Comparison of ENCODE assay signal across 21 cellular contexts in the genomic region with DNA sequence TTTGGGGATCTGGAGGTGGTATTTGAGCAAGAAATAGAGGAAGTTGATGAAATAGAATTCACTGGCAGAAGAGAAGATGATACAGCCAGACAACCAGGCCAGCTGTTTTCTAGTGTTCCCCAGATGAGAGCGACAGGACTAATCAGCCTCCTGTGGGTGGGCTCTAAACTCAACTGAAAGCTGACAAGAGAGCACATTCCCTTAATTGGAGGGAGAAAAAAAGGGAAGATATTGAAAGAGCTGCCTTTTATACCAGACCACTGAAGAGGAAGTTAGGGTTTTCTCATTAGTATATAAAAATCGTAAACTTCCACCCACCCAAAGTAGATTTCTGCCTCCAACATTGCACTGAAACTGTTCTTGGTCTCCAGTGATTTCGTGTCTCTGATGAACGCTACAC. TPM values are rescaled to one million over a fixed set of nuclear protein-coding genes. Genes with fewer than 3 reads are reported as not detected.
DNase-seq lines count a peak whose midpoint lies in the region; ATAC-seq and TF ChIP-seq lines count a peak whose summit lies in the region.
"Had no signal": no experiment of that assay in that cellular context is flagged by ENCODE, and none has a peak within 500 bp of the region (broad histone marks: within the 10 kb centered on the region; RNA-seq: fewer than 3 reads in every experiment).

No MANE protein-coding gene starts in this region.

- TF ChIP-seq CTCF in H9 (conservative IDR thresholded peaks at IDR 0.05) (no peak), suprapubic skin (IDR thresholded peaks at IDR 0.05) (no peak)

- H2BK120ac ChIP-seq in H9 (ENCODE audit: low read depth, low read length, poor library complexity, severe bottlenecking) = no peak overlapping the region

- H3K4me1 Mint-ChIP-seq in H9 = peaks cover 0 to 3% of the 10 kb centered on the region in 2 experiments; a peak in 3 of 4 replicates

- H3K9me3 ChIP-seq in H9 (ENCODE audit: control insufficient read depth, low read depth, low read length) (no peaks in the 10 kb centered on the region), suprapubic skin (no peaks in the 10 kb centered on the region)
- H3K9me3 ChIP-seq: colonic mucosa, left ventricle myocardium inferior, MG63, prostate gland had no signal

- H3K4me3 ChIP-seq in suprapubic skin = no peak overlapping the region
- H3K4me3 ChIP-seq: colonic mucosa, left ventricle myocardium inferior, MG63, prostate gland had no signal

- no peak for TF ChIP-seq EP300 in suprapubic skin (IDR thresholded peaks at IDR 0.05)

- H3K27ac ChIP-seq in H9 (ENCODE audit: insufficient read length, low read depth, low read length) = no peak overlapping the region
- H3K27ac ChIP-seq in suprapubic skin = no peak overlapping the region
- H3K27ac ChIP-seq: colonic mucosa, left ventricle myocardium inferior, prostate gland had no signal

- no CpG with 5 or more reads among the region's 4 CpGs for WGBS in H9 (ENCODE audit: extremely low coverage, insufficient read length, low lambda C conversion rate)
- 70% methylated on average over 4 of the region's 4 CpGs for WGBS in suprapubic skin

- no peak overlapping the region for H2AFZ ChIP-seq in H9 (ENCODE audit: low read length)

- H3K27ac Mint-ChIP-seq in H9 = peak overlapping the region in 2 of 3 experiments; percentile 6 to 65; a peak in 4 of 7 replicates
- H3K27ac Mint-ChIP-seq: activated naive CD4-positive, alpha-beta T cell treated with anti-CD3 and anti-CD28 coated beads for 36 hours; stimulated activated effector memory CD8-positive, alpha-beta T cell treated with anti-CD3 and anti-CD28 coated beads, Interleukin-12 subunit alpha, Interleukin-12 subunit beta, amount 100 ng/mL, for 72 hours; type B pancreatic cell had no signal

- H4K8ac ChIP-seq in H9 (replicated peaks; ENCODE audit: insufficient read length, low read depth, low read length) = no peak overlapping the region

- H4K5ac ChIP-seq in H9 (ENCODE audit: insufficient read length, low read depth, low read length) = no peak overlapping the region

- no peak for ATAC-seq in GM21367 (IDR thresholded peaks at IDR 0.05; ENCODE audit: unreplicated experiment)
- ATAC-seq: foreskin keratinocyte; HCT116; stimulated activated effector memory CD8-positive, alpha-beta T cell treated with anti-CD3 and anti-CD28 coated beads, Interleukin-12 subunit alpha, Interleukin-12 subunit beta, amount 100 ng/mL, for 72 hours had no signal

- no peak overlapping the region for H2BK12ac ChIP-seq in H9 (ENCODE audit: insufficient read length, low read depth, low read length)

- no peaks in the 10 kb centered on the region for H3K27me3 ChIP-seq in H9 (ENCODE audit: insufficient read depth, low read length)
- H3K27me3 ChIP-seq in suprapubic skin = no peaks in the 10 kb centered on the region
- H3K27me3 ChIP-seq: colonic mucosa, foreskin keratinocyte, MG63 had no signal

- no peak overlapping the region for H3K4me3 Mint-ChIP-seq in H9
- H3K4me3 Mint-ChIP-seq: activated naive CD4-positive, alpha-beta T cell treated with anti-CD3 and anti-CD28 coated beads for 36 hours; stimulated activated effector memory CD8-positive, alpha-beta T cell treated with anti-CD3 and anti-CD28 coated beads, Interleukin-12 subunit alpha, Interleukin-12 subunit beta, amount 100 ng/mL, for 72 hours; type B pancreatic cell had no signal

- no peak overlapping the region for H3K14ac ChIP-seq in H9 (ENCODE audit: insufficient read depth, low read length)

- H3T11ph ChIP-seq in H9 (ENCODE audit: low read length) = no peak overlapping the region

- H2BK20ac ChIP-seq in H9 (ENCODE audit: low read depth, low read length, poor library complexity, severe bottlenecking) = no peak overlapping the region

- H3K9me3 Mint-ChIP-seq in H9 = no peaks in the 10 kb centered on the region; a peak in 1 of 5 replicates
- H3K9me3 Mint-ChIP-seq: activated naive CD4-positive, alpha-beta T cell treated with anti-CD3 and anti-CD28 coated beads for 36 hours; stimulated activated effector memory CD8-positive, alpha-beta T cell treated with anti-CD3 and anti-CD28 coated beads, Interleukin-12 subunit alpha, Interleukin-12 subunit beta, amount 100 ng/mL, for 72 hours; type B pancreatic cell had no signal

- no peak overlapping the region for H3K4ac ChIP-seq in H9 (ENCODE audit: low read depth, low read length)

- H3K4me2 ChIP-seq in H9 (ENCODE audit: insufficient read depth, insufficient read length, low read length) = no peak overlapping the region

- no peak overlapping the region for H2BK15ac ChIP-seq in H9 (ENCODE audit: low read depth, low read length)

- H3K18ac ChIP-seq in H9 (ENCODE audit: insufficient read length, low read depth, low read length) = no peak overlapping the region

- no peaks in the 10 kb centered on the region for H3K79me1 ChIP-seq in H9 (ENCODE audit: insufficient read depth, low read depth, low read length, poor library complexity, severe bottlenecking)

- H3K4me1 ChIP-seq in H9 (ENCODE audit: insufficient read depth, low read length) (no peaks in the 10 kb centered on the region), suprapubic skin (no peaks in the 10 kb centered on the region)
- H3K4me1 ChIP-seq: colonic mucosa, left ventricle myocardium inferior, prostate gland had no signal

- peak; percentile 78 to 91 for DNase-seq in AML-193 (lab: John Stamatoyannopoulos, UW)
- DNase-seq in H9 = no peak
- peak; percentile 65 for DNase-seq in OCI-M1 (lab: John Stamatoyannopoulos, UW)
- peak; percentile 65 for DNase-seq in germinal center (ENCODE audit: low spot score)
- no peak for DNase-seq in NCI-H524 treated with DMSO at 0.1 percent for 48 hours (lab: John Stamatoyannopoulos, UW)
- DNase-seq in occipital lobe (lab: John Stamatoyannopoulos, UW) = no peak
- no peak for DNase-seq in suprapubic skin (ENCODE audit: low spot score in 2 of 2)
- DNase-seq: activated CD8-positive, alpha-beta memory T cell treated with anti-CD3 and anti-CD28 coated beads, Interleukin-2, amount 50 U/mL, for 4 hours; activated naive CD4-positive, alpha-beta T cell treated with anti-CD3 and anti-CD28 coated beads for 36 hours; colonic mucosa; foreskin keratinocyte; left ventricle myocardium inferior; MG63; NCI-H69 had no signal

- peaks cover 10% of the 10 kb centered on the region for H3K36me3 ChIP-seq in suprapubic skin
- H3K36me3 ChIP-seq: colonic mucosa, prostate gland had no signal

- H3K9ac ChIP-seq in H9 (ENCODE audit: extremely low read depth, insufficient read length, low read length) = no peak overlapping the region

- no peaks in the 10 kb centered on the region for H3K79me2 ChIP-seq in H9 (ENCODE audit: insufficient read depth, low read length)

- peaks cover 3 to 24% (median 22%) of the 10 kb centered on the region in 3 experiments; a peak in 6 of 7 replicates for H3K36me3 Mint-ChIP-seq in H9 (ENCODE audit: insufficient read depth in 1 of 3, low read depth in 3 of 3)

- H4K91ac ChIP-seq in H9 (ENCODE audit: insufficient read length, low read depth, low read length) = no peak overlapping the region

- no peak overlapping the region for H2BK5ac ChIP-seq in H9 (ENCODE audit: insufficient read length, low read length)

- no peak overlapping the region for H3K23ac ChIP-seq in H9 (ENCODE audit: insufficient read length, low read depth, low read length)

- no peaks in the 10 kb centered on the region for H3K27me3 Mint-ChIP-seq in H9 (ENCODE audit: low read depth)
- H3K27me3 Mint-ChIP-seq: type B pancreatic cell had no signal

- no peaks in the 10 kb centered on the region for H4K20me1 ChIP-seq in H9 (ENCODE audit: control insufficient read depth, insufficient read depth, insufficient read length)

- H3K23me2 ChIP-seq in H9 (ENCODE audit: insufficient read length, low read depth, low read length, poor library complexity, severe bottlenecking) = no peaks in the 10 kb centered on the region

- H3K56ac ChIP-seq in H9 (ENCODE audit: insufficient read length, low read depth, low read length) = no peak overlapping the region

- H2AK5ac ChIP-seq in H9 (ENCODE audit: insufficient read length, low read length) = no peak overlapping the region

- no peak for TF ChIP-seq POLR2A in suprapubic skin (IDR thresholded peaks at IDR 0.05)

RNA-seq across cellular contexts. Expression of a gene that starts 6.5 kb away (rescaled TPM):
- not detected in 2 replicates for total RNA-seq in H9 (2021)
- total RNA-seq in occipital lobe = not detected
- total RNA-seq in suprapubic skin = under 1 TPM in 2 of 4 donors, not detected in 2; 0.68 to 0.89 TPM
- total RNA-seq: activated naive CD4-positive, alpha-beta T cell treated with anti-CD3 and anti-CD28 coated beads for 36 hours; endothelial cell of umbilical vein; left ventricle myocardium inferior; prostate gland; T-helper 1 cell treated with Interleukin-12 subunit alpha and Interleukin-12 subunit beta and Interleukin-4 antibody, amounts not matched to agents 30 ng/mL and 1 ng/mL, for 36 hours had no signal

RNA-seq across cellular contexts. Expression of a gene that starts 26.6 kb away (rescaled TPM):
- 12.4 and 14.1 TPM in 2 replicates for total RNA-seq in H9 (2021)
- 33.8 TPM for total RNA-seq in occipital lobe
- total RNA-seq in suprapubic skin = 10 to 100 TPM in 2 of 4 donors, 1 to 10 TPM in 2; 5.3 to 13.1 (median 10.6) TPM

RNA-seq across cellular contexts. Expression of a gene that starts 57.1 kb away (rescaled TPM):
- 30.9 and 31.6 TPM in 2 replicates for total RNA-seq in H9 (2021)
- total RNA-seq in occipital lobe = 18.6 TPM
- total RNA-seq in suprapubic skin = 100 to 1,000 TPM in 3 of 4 donors, 10 to 100 TPM in 1; 98.2 to 189 (median 141) TPM

Comparison
In these comparisons a context has a peak if more than half of its experiments do, and no peak if none do; other contexts are left out.
1. DNase-seq: peak in AML-193 (2 of 2), OCI-M1 (single experiment) and germinal center (single experiment); none in H9 (single experiment), NCI-H524 treated with DMSO at 0.1 percent for 48 hours (single experiment), occipital lobe (single experiment) and suprapubic skin (0 of 2).